Comparison of ENCODE assay signal across 24 cellular contexts in the genomic region with DNA sequence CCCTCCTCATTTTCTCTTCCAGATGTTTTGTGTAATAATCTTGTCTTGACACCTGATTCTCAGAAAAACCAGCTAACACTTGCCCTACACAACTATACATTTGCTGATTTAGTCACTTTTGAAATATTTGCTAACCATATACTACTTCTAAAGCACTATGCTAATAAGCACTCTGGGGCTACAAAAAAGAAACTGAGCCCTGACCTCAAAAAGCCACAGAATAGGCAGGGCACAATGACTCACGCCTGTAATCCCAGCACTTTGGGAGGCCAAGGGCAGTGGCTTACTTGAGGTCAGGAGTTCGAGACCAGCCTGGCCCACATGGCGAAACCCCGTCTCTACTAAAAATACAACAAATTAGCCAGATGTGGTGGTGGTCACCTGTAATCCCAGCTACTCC.
"Had no signal": no experiment of that assay in that cellular context is flagged by ENCODE, and none has a peak within 500 bp of the region (broad histone marks: within the 10 kb centered on the region; RNA-seq: fewer than 3 reads in every experiment).

No MANE protein-coding gene starts in this region.

- H3K4me3 ChIP-seq: SJCRH30 had no signal

- ATAC-seq: HepG2, Panc1, PC-3, Right ventricle myocardium inferior, SK-N-SH treated with all-trans-retinoic acid at 6 μM for 48 hours had no signal

- H3K4me1 ChIP-seq: SJCRH30 had no signal

- H3K9me3 ChIP-seq: SJCRH30 had no signal

- H3K27ac ChIP-seq: SJCRH30 had no signal

- DNase-seq: IMR-90; Karpas-422; KG1; NCI-H1092; NCI-H1105 treated with DMSO at 0.1 percent for 48 hours; NCI-H1436; NCI-H187; NCI-H2029; NCI-H2081 treated with DMSO at 0.1 percent for 48 hours; NCI-H2171; NCI-H226; NCI-H446; NCI-H510A; NCI-H524 treated with DMSO at 0.1 percent for 48 hours; NCI-H69; NCI-H774; NK-92 treated with Interleukin-12 subunit alpha and Interleukin-12 subunit beta, amount 100 ng/mL, for 24 hours; PC-3; SHP77 treated with DMSO at 0.1 percent for 48 hours; SJCRH30 had no signal

- H3K36me3 ChIP-seq: SJCRH30 had no signal

- H3K27me3 ChIP-seq: SJCRH30 had no signal
